In the genomic region with DNA sequence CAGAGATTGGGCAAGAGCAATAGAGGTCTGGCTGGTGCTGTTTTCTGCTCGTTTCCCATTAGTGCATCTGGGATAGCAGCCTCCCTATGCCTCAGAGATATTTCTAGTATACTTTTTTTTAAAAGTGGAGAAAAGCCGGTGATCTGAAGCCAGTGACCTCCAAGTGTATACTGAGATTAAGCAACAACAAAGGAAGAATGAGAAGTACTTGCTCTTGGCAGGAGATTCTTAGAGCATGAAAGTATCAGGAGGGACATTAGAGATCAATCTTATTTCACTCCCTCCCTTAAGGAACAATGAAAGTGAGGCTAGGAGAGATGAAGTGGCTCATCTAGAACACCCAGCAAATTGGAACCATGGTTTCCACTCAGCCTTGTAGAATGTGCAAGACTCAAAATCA, we compare ENCODE assay signal across 28 cellular contexts.
"Had no signal": no experiment of that assay in that cellular context is flagged by ENCODE, and none has a peak within 500 bp of the region (broad histone marks: within the 10 kb centered on the region; RNA-seq: fewer than 3 reads in every experiment).

No MANE protein-coding gene starts in this region.

- H3K27ac Mint-ChIP-seq: naive thymus-derived CD8-positive, alpha-beta T cell; stimulated activated naive B cell treated with anti-CD40 and anti-IgM and Interleukin-4, amounts not matched to agents 10 μg/mL and 1 μg/mL and 100 μg/mL, for 72 hours had no signal

- H2AFZ ChIP-seq: hepatocyte, parathyroid adenoma had no signal

- H3K27ac ChIP-seq: hepatocyte, left lung, lower lobe of right lung, parathyroid adenoma, psoas muscle, right atrium auricular region, right lobe of liver, stomach, testis, thyroid gland, transverse colon, upper lobe of left lung, vagina had no signal

- H3K27me3 ChIP-seq: hepatocyte, left lung, right atrium auricular region, right lobe of liver, stomach, testis, thyroid gland, transverse colon, upper lobe of left lung, vagina had no signal

- H3K36me3 Mint-ChIP-seq: naive thymus-derived CD8-positive, alpha-beta T cell; stimulated activated naive B cell treated with anti-CD40 and anti-IgM and Interleukin-4, amounts not matched to agents 10 μg/mL and 1 μg/mL and 100 μg/mL, for 72 hours had no signal

- H3K27me3 Mint-ChIP-seq: stimulated activated naive B cell treated with anti-CD40 and anti-IgM and Interleukin-4, amounts not matched to agents 10 μg/mL and 1 μg/mL and 100 μg/mL, for 72 hours had no signal

- H3K9ac ChIP-seq: parathyroid adenoma had no signal

- DNase-seq: islet precursor cell; left colon; lower lobe of right lung; mammary epithelial cell; mesenchymal stem cell; naive thymus-derived CD8-positive, alpha-beta T cell; nucleus accumbens; psoas muscle; right lobe of liver; stimulated activated CD4-positive, alpha-beta T cell treated with anti-CD3 and anti-CD28 coated beads, Interleukin-1b, Interleukin-23, amount 100 ng/mL, for 48 hours; stimulated activated CD4-positive, alpha-beta T cell treated with anti-CD3 and anti-CD28 coated beads, Interleukin-2, amount 100 ng/mL, for 48 hours; stimulated activated CD4-positive, alpha-beta T cell treated with anti-CD3 and anti-CD28 coated beads, Interleukin-4, amount 100 ng/mL, for 4 hours; stimulated activated CD8-positive, alpha-beta memory T cell treated with anti-CD3 and anti-CD28 coated beads, Interleukin-4, amount 100 ng/mL, for 48 hours; stimulated activated naive B cell treated with anti-CD40 and anti-IgM and Interleukin-4, amounts not matched to agents 10 μg/mL and 1 μg/mL and 100 μg/mL, for 72 hours; stimulated activated naive CD8-positive, alpha-beta T cell treated with anti-CD3 and anti-CD28 coated beads, Interleukin-15, Interleukin-2, amounts not matched to agents 100 U/mL and 50 U/mL, for 24 hours; stomach; testis; thyroid gland; transverse colon had no signal

- H3K9me3 ChIP-seq: left lung, lower lobe of right lung, psoas muscle, right lobe of liver, stomach, testis, thyroid gland, transverse colon, upper lobe of left lung, vagina had no signal

- H3K9me3 Mint-ChIP-seq: naive thymus-derived CD8-positive, alpha-beta T cell; nephron; neural crest cell; stimulated activated naive B cell treated with anti-CD40 and anti-IgM and Interleukin-4, amounts not matched to agents 10 μg/mL and 1 μg/mL and 100 μg/mL, for 72 hours had no signal

- H3K36me3 ChIP-seq: left lung, lower lobe of right lung, right atrium auricular region, right lobe of liver, stomach, thyroid gland, transverse colon, upper lobe of left lung, vagina had no signal

- ATAC-seq: left colon; left lung; lower lobe of right lung; naive thymus-derived CD8-positive, alpha-beta T cell; psoas muscle; right lobe of liver; stimulated activated naive B cell treated with anti-CD40 and anti-IgM and Interleukin-4, amounts not matched to agents 10 μg/mL and 1 μg/mL and 100 μg/mL, for 72 hours; stimulated activated naive CD8-positive, alpha-beta T cell treated with anti-CD3 and anti-CD28 coated beads, Interleukin-15, Interleukin-2, amounts not matched to agents 100 U/mL and 50 U/mL, for 24 hours had no signal

- H3K4me1 ChIP-seq: left lung, lower lobe of right lung, parathyroid adenoma, psoas muscle, right atrium auricular region, right lobe of liver, testis, thyroid gland, transverse colon, upper lobe of left lung, vagina had no signal

- H3K4me3 Mint-ChIP-seq: naive thymus-derived CD8-positive, alpha-beta T cell; nephron; neural crest cell; stimulated activated naive B cell treated with anti-CD40 and anti-IgM and Interleukin-4, amounts not matched to agents 10 μg/mL and 1 μg/mL and 100 μg/mL, for 72 hours had no signal

- H3K4me1 Mint-ChIP-seq: naive thymus-derived CD8-positive, alpha-beta T cell; nephron; stimulated activated naive B cell treated with anti-CD40 and anti-IgM and Interleukin-4, amounts not matched to agents 10 μg/mL and 1 μg/mL and 100 μg/mL, for 72 hours had no signal

- H3K4me3 ChIP-seq: hepatocyte, left lung, lower lobe of right lung, psoas muscle, right atrium auricular region, right lobe of liver, smooth muscle cell, stomach, testis, thyroid gland, transverse colon, upper lobe of left lung, vagina had no signal

- H3K79me2 ChIP-seq: hepatocyte, parathyroid adenoma had no signal

- H3K4me2 ChIP-seq: hepatocyte, smooth muscle cell had no signal
